Comparison of ENCODE assay signal across 11 cellular contexts in genomic region chr2:96530474-96531357, GRCh38. TPM values are rescaled to one million over a fixed set of nuclear protein-coding genes. Genes with fewer than 3 reads are reported as not detected.
A peak's percentile ranks its signal among the peaks of the same experiment; 100 is the strongest.
DNase-seq lines count a peak whose midpoint lies in the region; ATAC-seq, FAIRE-seq and TF ChIP-seq lines count a peak whose summit lies in the region.
"Had no signal": no experiment of that assay in that cellular context is flagged by ENCODE, and none has a peak within 500 bp of the region (broad histone marks: within the 10 kb centered on the region; RNA-seq: fewer than 3 reads in every experiment).

No MANE protein-coding gene starts in this region.

- H3K4me1 ChIP-seq in astrocyte (ENCODE audit: insufficient read depth, low read length) (peaks cover 42% of the 10 kb centered on the region), lower lobe of right lung (peaks cover 73% of the 10 kb centered on the region), Karpas-422 (ENCODE audit: low read length) (peaks cover 14% of the 10 kb centered on the region)

- no peaks in the 10 kb centered on the region for H3K9me3 ChIP-seq in astrocyte (ENCODE audit: insufficient read depth, low read depth, low read length)
- H3K9me3 ChIP-seq in lower lobe of right lung: no peaks in the 10 kb centered on the region
- H3K9me3 ChIP-seq in Karpas-422 (ENCODE audit: low read length): no peaks in the 10 kb centered on the region

- H3K9me2 ChIP-seq in Karpas-422 (replicated peaks; ENCODE audit: insufficient read depth, low read length): no peaks in the 10 kb centered on the region

- H3K27me3 ChIP-seq in astrocyte (ENCODE audit: insufficient read depth, low read length) (no peaks in the 10 kb centered on the region), lower lobe of right lung (ENCODE audit: low read depth) (no peaks in the 10 kb centered on the region), Karpas-422 (ENCODE audit: low read length) (no peaks in the 10 kb centered on the region)

- H3K36me3 ChIP-seq in astrocyte (ENCODE audit: insufficient read depth, low read length) (no peaks in the 10 kb centered on the region), lower lobe of right lung (no peaks in the 10 kb centered on the region), Karpas-422 (ENCODE audit: insufficient read depth, low read length) (no peaks in the 10 kb centered on the region)

- H3K79me2 ChIP-seq in astrocyte (ENCODE audit: insufficient read depth, low read length): no peaks in the 10 kb centered on the region
- no peaks in the 10 kb centered on the region for H3K79me2 ChIP-seq in Karpas-422 (ENCODE audit: low read length)

- H3K4me1 Mint-ChIP-seq in stimulated activated naive CD8-positive, alpha-beta T cell treated with anti-CD3 and anti-CD28 coated beads, Interleukin-15, Interleukin-2, amounts not matched to agents 100 ng/mL and 50 ng/mL, for 24 hours (ENCODE audit: low read depth): peaks cover 83% of the 10 kb centered on the region
- peaks cover 17% of the 10 kb centered on the region for H3K4me1 Mint-ChIP-seq in astrocyte (ENCODE audit: low read depth, unreplicated experiment)
- H3K4me1 Mint-ChIP-seq in neural crest cell: peaks cover 32% of the 10 kb centered on the region

- DNase-seq in stimulated activated naive CD8-positive, alpha-beta T cell treated with anti-CD3 and anti-CD28 coated beads, Interleukin-15, Interleukin-2, amounts not matched to agents 100 U/mL and 50 U/mL, for 24 hours: no peak
- DNase-seq in astrocyte (ENCODE audit: low read depth): no peak
- DNase-seq in neural crest cell (ENCODE audit: low read depth, low spot score): no peak
- DNase-seq in lower lobe of right lung: no peak
- DNase-seq in hepatic stellate cell (ENCODE audit: low spot score): no peak
- no peak for DNase-seq in Karpas-422
- DNase-seq: NCI-H1694 treated with DMSO at 0.1 percent for 48 hours had no signal

- H4K20me1 ChIP-seq in astrocyte (ENCODE audit: insufficient read depth, low read length) (no peaks in the 10 kb centered on the region), Karpas-422 (ENCODE audit: insufficient read depth, low read depth, low read length) (peaks cover 3% of the 10 kb centered on the region; the same call in 1 of the 2 replicates)

- no peak overlapping the region for H3K9ac ChIP-seq in astrocyte (ENCODE audit: low read length)
- H3K9ac ChIP-seq in Karpas-422 (ENCODE audit: low read length): no peak overlapping the region

- no peak for TF ChIP-seq CTCF in astrocyte (IDR thresholded peaks at IDR 0.05; ENCODE audit: insufficient read depth, low read depth, low read length)
- no peak for TF ChIP-seq CTCF in neural crest cell (conservative IDR thresholded peaks at IDR 0.05)
- no peak for TF ChIP-seq CTCF in lower lobe of right lung (IDR thresholded peaks at IDR 0.05)

- H3K4me2 ChIP-seq in astrocyte (ENCODE audit: low read length) (no peak overlapping the region), Karpas-422 (ENCODE audit: low read depth, low read length, poor library complexity, severe bottlenecking) (no peak overlapping the region)

- H2AFZ ChIP-seq in astrocyte (ENCODE audit: low read depth, low read length): no peak overlapping the region
- no peak overlapping the region for H2AFZ ChIP-seq in Karpas-422 (ENCODE audit: low read length)

- no peak for FAIRE-seq in astrocyte (lab: Jason Lieb, UNC)
- FAIRE-seq: endometrium had no signal

- no peaks in the 10 kb centered on the region for H3K27me3 Mint-ChIP-seq in stimulated activated naive CD8-positive, alpha-beta T cell treated with anti-CD3 and anti-CD28 coated beads, Interleukin-15, Interleukin-2, amounts not matched to agents 100 ng/mL and 50 ng/mL, for 24 hours
- peaks cover 11% of the 10 kb centered on the region for H3K27me3 Mint-ChIP-seq in astrocyte (ENCODE audit: low read depth, unreplicated experiment)
- H3K27me3 Mint-ChIP-seq in neural crest cell (ENCODE audit: low read depth): no peaks in the 10 kb centered on the region

- H3K27ac Mint-ChIP-seq in stimulated activated naive CD8-positive, alpha-beta T cell treated with anti-CD3 and anti-CD28 coated beads, Interleukin-15, Interleukin-2, amounts not matched to agents 100 ng/mL and 50 ng/mL, for 24 hours: peak overlapping the region; percentile 92
- H3K27ac Mint-ChIP-seq in astrocyte (ENCODE audit: unreplicated experiment) (peak overlapping the region; percentile 26), neural crest cell (ENCODE audit: unreplicated experiment) (no peak overlapping the region)

- H3K9me3 Mint-ChIP-seq in stimulated activated naive CD8-positive, alpha-beta T cell treated with anti-CD3 and anti-CD28 coated beads, Interleukin-15, Interleukin-2, amounts not matched to agents 100 ng/mL and 50 ng/mL, for 24 hours: no peaks in the 10 kb centered on the region
- peaks cover 3% of the 10 kb centered on the region for H3K9me3 Mint-ChIP-seq in astrocyte (ENCODE audit: unreplicated experiment)
- H3K9me3 Mint-ChIP-seq in neural crest cell: no peaks in the 10 kb centered on the region

- H3K36me3 Mint-ChIP-seq in stimulated activated naive CD8-positive, alpha-beta T cell treated with anti-CD3 and anti-CD28 coated beads, Interleukin-15, Interleukin-2, amounts not matched to agents 100 ng/mL and 50 ng/mL, for 24 hours (ENCODE audit: low read depth): no peaks in the 10 kb centered on the region
- no peaks in the 10 kb centered on the region for H3K36me3 Mint-ChIP-seq in astrocyte (ENCODE audit: low read depth, unreplicated experiment)
- H3K36me3 Mint-ChIP-seq in neural crest cell (ENCODE audit: low read depth): no peaks in the 10 kb centered on the region

- intact Hi-C loops in lower lobe of right lung (cut with DNase I): no loop called here

- H3K4me3 ChIP-seq in astrocyte (ENCODE audit: insufficient read depth, low read depth, low read length): no peak overlapping the region
- H3K4me3 ChIP-seq in lower lobe of right lung: no peak overlapping the region
- H3K4me3 ChIP-seq in Karpas-422 (ENCODE audit: low read length): no peak overlapping the region

- H3K27ac ChIP-seq in astrocyte (ENCODE audit: low read depth, low read length) (no peak overlapping the region), lower lobe of right lung (no peak overlapping the region), Karpas-422 (ENCODE audit: low read length) (no peak overlapping the region)

- no peak for ATAC-seq in stimulated activated naive CD8-positive, alpha-beta T cell treated with anti-CD3 and anti-CD28 coated beads, Interleukin-15, Interleukin-2, amounts not matched to agents 100 U/mL and 50 U/mL, for 24 hours
- ATAC-seq in HG03460 (IDR thresholded peaks at IDR 0.05; ENCODE audit: unreplicated experiment): no peak
- ATAC-seq in lower lobe of right lung: no peak

- peak overlapping the region; percentile 13 for H3K4me3 Mint-ChIP-seq in stimulated activated naive CD8-positive, alpha-beta T cell treated with anti-CD3 and anti-CD28 coated beads, Interleukin-15, Interleukin-2, amounts not matched to agents 100 ng/mL and 50 ng/mL, for 24 hours
- no peak overlapping the region for H3K4me3 Mint-ChIP-seq in astrocyte (ENCODE audit: unreplicated experiment)
- peak overlapping the region; percentile 19 for H3K4me3 Mint-ChIP-seq in neural crest cell

RNA-seq across cellular contexts. Expression of gene ARID5A, which starts 5.8 kb away (rescaled TPM):
- total RNA-seq in astrocyte (11.3 and 11.8 TPM in 2 replicates), neural crest cell (12.0 and 12.9 TPM in 2 replicates), lower lobe of right lung (27.7 TPM)
- total RNA-seq in Karpas-422 (2014; rRNA removed; shearing (Covaris generic); ENCODE audit: low replicate concordance): 1.8 and 2.4 TPM in 2 replicates

RNA-seq across cellular contexts. Expression of gene NEURL3, which starts 25.6 kb away (rescaled TPM):
- total RNA-seq in astrocyte: 0.34 and 0.38 TPM in 2 replicates
- total RNA-seq in neural crest cell: 0.21 TPM in 1 of 2 replicates, not detected in the other
- total RNA-seq in lower lobe of right lung: 0.27 TPM
- not detected in 2 replicates for total RNA-seq in Karpas-422 (2014; rRNA removed; shearing (Covaris generic); ENCODE audit: low replicate concordance)
- total RNA-seq: HT1080 had no signal
